In the genomic region with DNA sequence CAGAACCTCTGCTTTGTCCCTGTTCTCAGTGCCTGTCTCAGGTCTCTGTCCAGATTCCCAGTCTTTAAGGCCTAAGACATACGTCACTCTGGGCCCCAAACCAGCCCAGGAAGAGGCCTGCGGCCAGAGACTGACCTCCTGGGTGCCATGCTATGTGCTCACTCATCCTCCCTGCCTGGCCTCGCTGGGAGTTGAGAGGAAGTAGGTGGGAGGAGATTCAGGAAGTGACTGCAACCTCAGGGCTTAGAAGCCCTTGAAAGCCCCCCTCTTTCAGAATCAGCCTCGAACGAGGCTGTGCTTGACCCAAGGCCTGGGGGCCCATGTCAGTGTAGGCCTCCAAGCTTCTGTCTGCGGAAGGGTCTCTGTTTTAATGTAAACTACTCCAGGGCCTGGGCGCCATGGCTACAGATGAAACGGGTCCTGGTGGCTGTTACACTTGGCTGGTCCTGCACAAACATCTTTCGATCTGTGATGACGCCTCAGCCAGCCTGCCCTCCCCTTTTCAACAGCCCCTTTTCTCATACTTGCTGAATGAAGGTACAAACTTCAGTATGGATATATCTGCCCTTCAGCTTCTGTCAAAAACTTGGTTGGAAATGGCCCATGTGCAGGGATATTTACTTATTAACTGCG, we compare ENCODE assay signal across 28 cellular contexts. TPM values are rescaled to one million over a fixed set of nuclear protein-coding genes. Genes with fewer than 3 reads are reported as not detected.
A peak's percentile ranks its signal among the peaks of the same experiment; 100 is the strongest.
DNase-seq lines count a peak whose midpoint lies in the region; ATAC-seq and TF ChIP-seq lines count a peak whose summit lies in the region.
"Had no signal": no experiment of that assay in that cellular context is flagged by ENCODE, and none has a peak within 500 bp of the region (broad histone marks: within the 10 kb centered on the region; RNA-seq: fewer than 3 reads in every experiment).

No MANE protein-coding gene starts in this region.

- ATAC-seq in naive B cell (ENCODE audit: low read depth in 2 of 2): peak; percentile 88 to 91
- ATAC-seq: HepG2, lower lobe of right lung, right lobe of liver had no signal

- peaks cover 0 to 6% (median 0%) of the 10 kb centered on the region in 7 donors for H3K9me3 Mint-ChIP-seq in naive B cell
- H3K9me3 Mint-ChIP-seq: activated CD4-positive, alpha-beta T cell treated with anti-CD3 and anti-CD28 coated beads, Interleukin-2, amount 10 ng/mL, durations not matched to agents 7 days and 5 days; activated naive CD8-positive, alpha-beta T cell treated with anti-CD3 and anti-CD28 coated beads for 36 hours; central memory CD8-positive, alpha-beta T cell; H9; neural crest cell; stimulated activated naive CD8-positive, alpha-beta T cell treated with anti-CD3 and anti-CD28 coated beads, Interleukin-15, Interleukin-2, amounts not matched to agents 100 ng/mL and 50 ng/mL, for 24 hours had no signal

- H3K36me3 ChIP-seq in OCI-LY1 (ENCODE audit: insufficient read depth, low read length) (no peaks in the 10 kb centered on the region), hepatocyte (replicated peaks; ENCODE audit: insufficient read depth, low read depth) (no peaks in the 10 kb centered on the region)
- H3K36me3 ChIP-seq: lower lobe of right lung, Peyer's patch, right lobe of liver had no signal

- H3K9me3 ChIP-seq in OCI-LY1 (ENCODE audit: low read length): no peaks in the 10 kb centered on the region
- no peaks in the 10 kb centered on the region for H3K9me3 ChIP-seq in hepatocyte (ENCODE audit: low read depth)
- H3K9me3 ChIP-seq: lower lobe of right lung, Peyer's patch, right lobe of liver had no signal

- in situ Hi-C loops in GM13977 (cut with MboI; ENCODE audit: low pct_unique_long_range_greater_than_20kb, low sequenced_read_pairs, unreplicated experiment): no loop called here

- TF ChIP-seq CTCF in GM13977 (IDR thresholded peaks at IDR 0.05; ENCODE audit: extremely low read depth, insufficient read depth, missing control alignments): no peak
- no peak for TF ChIP-seq CTCF in OCI-LY1 (IDR thresholded peaks at IDR 0.05; ENCODE audit: low read length)
- TF ChIP-seq CTCF in hepatocyte (IDR thresholded peaks at IDR 0.05; ENCODE audit: poor library complexity): no peak

- H4K20me1 ChIP-seq in OCI-LY1 (ENCODE audit: insufficient read depth, low read length): no peaks in the 10 kb centered on the region
- H4K20me1 ChIP-seq in hepatocyte (ENCODE audit: insufficient read depth, poor library complexity, severe bottlenecking): no peaks in the 10 kb centered on the region

- H3K9ac ChIP-seq in OCI-LY1 (ENCODE audit: low read length): no peak overlapping the region

- H3K4me3 Mint-ChIP-seq in naive B cell: peak overlapping the region in 6 of 8 donors; percentile 30 to 84 (median 66)
- H3K4me3 Mint-ChIP-seq: activated CD4-positive, alpha-beta T cell treated with anti-CD3 and anti-CD28 coated beads, Interleukin-2, amount 10 ng/mL, durations not matched to agents 7 days and 5 days; activated naive CD8-positive, alpha-beta T cell treated with anti-CD3 and anti-CD28 coated beads for 36 hours; CD14-positive monocyte; central memory CD8-positive, alpha-beta T cell; H9; neural crest cell; stimulated activated naive CD8-positive, alpha-beta T cell treated with anti-CD3 and anti-CD28 coated beads, Interleukin-15, Interleukin-2, amounts not matched to agents 100 ng/mL and 50 ng/mL, for 24 hours had no signal

- DNase-seq in CD1c-positive myeloid dendritic cell (ENCODE audit: extremely low spot score): peak; percentile 4
- peak; percentile 48 for DNase-seq in GM13977 (ENCODE audit: low spot score)
- DNase-seq in naive B cell: peak; percentile 42
- DNase-seq in hepatocyte (ENCODE audit: low spot score): no peak
- no peak for DNase-seq in activated CD4-positive, alpha-beta T cell treated with anti-CD3 and anti-CD28 coated beads, Interleukin-2, amount 50 U/mL, for 48 hours
- DNase-seq in dermis blood vessel endothelial cell: no peak
- DNase-seq in NCI-H2081 (lab: John Stamatoyannopoulos, UW): no peak
- DNase-seq: activated CD4-positive, alpha-beta T cell treated with anti-CD3 and anti-CD28 coated beads, Interleukin-2, amount 10 ng/mL, durations not matched to agents 7 days and 5 days; activated naive CD8-positive, alpha-beta T cell treated with anti-CD3 and anti-CD28 coated beads for 36 hours; dorsolateral prefrontal cortex; H9; lower lobe of right lung; NCI-H146; NCI-H2171 treated with DMSO at 0.1 percent for 48 hours; NCI-H524 treated with DMSO at 0.1 percent for 48 hours; NK-92 treated with Interleukin-12 subunit alpha and Interleukin-12 subunit beta, amount 100 ng/mL, for 24 hours; Peyer's patch; right lobe of liver; stimulated activated CD4-positive, alpha-beta T cell treated with anti-CD3 and anti-CD28 coated beads, Interleukin-12 subunit alpha, Interleukin-12 subunit beta, amount 100 ng/mL, for 4 hours; stimulated activated CD4-positive, alpha-beta T cell treated with anti-CD3 and anti-CD28 coated beads, Interleukin-4, amount 100 ng/mL, for 24 hours; T-helper 2 cell had no signal

- H3K27me3 ChIP-seq in OCI-LY1 (ENCODE audit: insufficient read depth, low read length) (no peaks in the 10 kb centered on the region), hepatocyte (peaks cover 14% of the 10 kb centered on the region)
- H3K27me3 ChIP-seq: dorsolateral prefrontal cortex, Peyer's patch, right lobe of liver had no signal

- H3K36me3 Mint-ChIP-seq in naive B cell: no peaks in the 10 kb centered on the region
- H3K36me3 Mint-ChIP-seq: activated naive CD8-positive, alpha-beta T cell treated with anti-CD3 and anti-CD28 coated beads for 36 hours; CD14-positive monocyte had no signal

- H3K27me3 Mint-ChIP-seq in naive B cell: peaks cover 3 to 10% (median 8%) of the 10 kb centered on the region in 3 donors

- H2AFZ ChIP-seq in OCI-LY1 (ENCODE audit: low read length) (peak overlapping the region; percentile 45; the same call in 1 of the 2 replicates), hepatocyte (no peak overlapping the region)

- WGBS in hepatocyte (ENCODE audit: low lambda C conversion rate, missing lambda C conversion rate): 92% methylated on average over 10 of the region's 11 CpGs

- no peak overlapping the region for H3K4me3 ChIP-seq in OCI-LY1 (ENCODE audit: low read depth, low read length, poor library complexity, severe bottlenecking)
- H3K4me3 ChIP-seq in hepatocyte: no peak overlapping the region
- H3K4me3 ChIP-seq: dorsolateral prefrontal cortex, lower lobe of right lung, Peyer's patch, right lobe of liver, SK-N-MC had no signal

- H3K4me1 ChIP-seq in OCI-LY1 (ENCODE audit: insufficient read depth, low read length, severe bottlenecking): peaks cover 13% of the 10 kb centered on the region
- no peaks in the 10 kb centered on the region for H3K4me1 ChIP-seq in hepatocyte (ENCODE audit: insufficient read depth)
- H3K4me1 ChIP-seq: lower lobe of right lung, Peyer's patch, right lobe of liver had no signal

- H3K79me2 ChIP-seq in OCI-LY1 (ENCODE audit: insufficient read depth, low read length) (no peaks in the 10 kb centered on the region), hepatocyte (no peaks in the 10 kb centered on the region)

- H3K4me2 ChIP-seq in OCI-LY1 (ENCODE audit: low read length) (peak overlapping the region; percentile 24), hepatocyte (no peak overlapping the region)

- H3K9me2 ChIP-seq in OCI-LY1 (ENCODE audit: low read depth, low read length) (no peaks in the 10 kb centered on the region), hepatocyte (replicated peaks; ENCODE audit: insufficient read depth) (no peaks in the 10 kb centered on the region)

- H3K27ac ChIP-seq in OCI-LY1 (ENCODE audit: low read depth, low read length, poor library complexity, severe bottlenecking): no peak overlapping the region
- no peak overlapping the region for H3K27ac ChIP-seq in hepatocyte
- H3K27ac ChIP-seq: dorsolateral prefrontal cortex, lower lobe of right lung, Peyer's patch, right lobe of liver, SK-N-MC had no signal

- H3K4me1 Mint-ChIP-seq in naive B cell: peaks cover 11 to 15% (median 13%) of the 10 kb centered on the region in 3 donors
- H3K4me1 Mint-ChIP-seq: activated CD4-positive, alpha-beta T cell treated with anti-CD3 and anti-CD28 coated beads, Interleukin-2, amount 10 ng/mL, durations not matched to agents 7 days and 5 days; activated naive CD8-positive, alpha-beta T cell treated with anti-CD3 and anti-CD28 coated beads for 36 hours; neural crest cell had no signal

- H3K27ac Mint-ChIP-seq in naive B cell: peak overlapping the region; percentile 15 to 94 (median 78)
- H3K27ac Mint-ChIP-seq: activated CD4-positive, alpha-beta T cell treated with anti-CD3 and anti-CD28 coated beads, Interleukin-2, amount 10 ng/mL, durations not matched to agents 7 days and 5 days; activated naive CD8-positive, alpha-beta T cell treated with anti-CD3 and anti-CD28 coated beads for 36 hours; H9; stimulated activated naive CD8-positive, alpha-beta T cell treated with anti-CD3 and anti-CD28 coated beads, Interleukin-15, Interleukin-2, amounts not matched to agents 100 ng/mL and 50 ng/mL, for 24 hours had no signal

- no peaks in the 10 kb centered on the region for H3F3A ChIP-seq in OCI-LY1 (ENCODE audit: insufficient read depth, low read length)

RNA-seq across cellular contexts. Expression of a gene that starts 11.7 kb away (rescaled TPM):
- polyA plus RNA-seq in naive B cell (ENCODE audit: low read depth in 6 of 6): under 1 TPM in 2 of 6 donors, not detected in 4; 0.04 to 0.25 TPM
- 1.5 and 2.3 TPM in 2 replicates for total RNA-seq in hepatocyte
- polyA plus RNA-seq in hepatocyte: 0.18 and 0.52 TPM in 2 replicates
- 0.33 and 2.2 TPM in 2 replicates for total RNA-seq in dermis blood vessel endothelial cell
- total RNA-seq: activated CD4-positive, alpha-beta T cell treated with anti-CD3 and anti-CD28 coated beads, Interleukin-2, amount 10 ng/mL, durations not matched to agents 7 days and 5 days; activated naive CD8-positive, alpha-beta T cell treated with anti-CD3 and anti-CD28 coated beads for 36 hours had no signal
- polyA plus RNA-seq: CD14-positive monocyte had no signal

Comparison
In these comparisons a context has a peak if more than half of its experiments do, and no peak if none do; other contexts are left out.
1. DNase-seq: peak in CD1c-positive myeloid dendritic cell (single experiment), GM13977 (single experiment) and naive B cell (single experiment); none in hepatocyte (single experiment), activated CD4-positive, alpha-beta T cell treated with anti-CD3 and anti-CD28 coated beads, Interleukin-2, amount 50 U/mL, for 48 hours (0 of 2), dermis blood vessel endothelial cell (single experiment) and NCI-H2081 (0 of 2).